Comparison of ENCODE assay signal across 1 cellular context in genomic region chr1:194394676-194395075, GRCh38.
TF ChIP-seq lines count a peak whose summit lies in the region.

No MANE protein-coding gene starts in this region.

TF ChIP-seq in GM23338, 12 proteins besides CTCF, POLR2A, EP300 and RAD21 (continued from another document):
- TF ChIP-seq POLR2AphosphoS5 (IDR thresholded peaks at IDR 0.05; ENCODE audit: low read depth) (no peak), EZH2 (IDR thresholded peaks at IDR 0.05; ENCODE audit: low read depth, unreplicated experiment) (no peak)
